8 cellular contexts compared by ENCODE assay signal in the genomic region with DNA sequence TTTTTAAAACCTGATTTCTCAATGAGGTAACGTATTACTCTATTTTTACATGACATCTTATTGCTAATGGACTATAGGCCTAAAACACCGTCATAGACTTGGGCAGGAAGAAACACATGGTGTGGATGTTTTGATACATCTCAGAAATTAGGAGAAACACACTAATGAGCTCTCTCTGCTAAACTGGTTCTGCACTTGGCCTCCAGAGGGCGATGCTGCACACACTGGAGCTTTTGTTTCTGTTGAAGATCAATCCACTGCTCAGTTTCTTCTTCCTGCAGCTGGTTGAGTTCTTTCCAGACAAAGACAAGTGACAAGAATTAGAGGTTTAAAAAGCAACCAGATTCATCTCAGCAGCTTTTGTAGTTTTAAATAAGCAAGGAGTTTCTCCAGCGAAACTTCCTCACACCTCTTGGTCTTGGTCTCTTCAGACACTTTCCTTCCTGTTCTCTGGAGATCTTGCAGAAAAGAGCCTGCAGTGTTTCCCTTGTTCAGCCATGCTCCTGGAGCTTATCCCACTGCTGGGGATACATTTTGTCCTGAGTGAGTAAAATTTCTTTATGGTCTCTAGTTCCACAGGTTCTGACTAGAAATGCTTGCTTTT.
DNase-seq lines count a peak whose midpoint lies in the region; ATAC-seq and TF ChIP-seq lines count a peak whose summit lies in the region.

No MANE protein-coding gene starts in this region.

- H3K27ac ChIP-seq in left lung = no peak overlapping the region

- TF ChIP-seq CTCF in astrocyte of the spinal cord (IDR thresholded peaks at IDR 0.05; ENCODE audit: low read depth, low read length) (peak; percentile 87), left lung (IDR thresholded peaks at IDR 0.05) (peak; percentile 56 to 67)

- intact Hi-C loops in left lung (cut with DNase I) = no loop called here

- ATAC-seq in HG02885 (IDR thresholded peaks at IDR 0.05; ENCODE audit: poor library complexity, unreplicated experiment) = peak; percentile 82
- peak; percentile 80 for ATAC-seq in left lung
- ATAC-seq in GM21423 (IDR thresholded peaks at IDR 0.05; ENCODE audit: unreplicated experiment) = no peak
- ATAC-seq in HG03439 (IDR thresholded peaks at IDR 0.05; ENCODE audit: unreplicated experiment) = no peak

- H3K4me1 ChIP-seq in left lung = no peaks in the 10 kb centered on the region

- H3K4me3 ChIP-seq in astrocyte of the spinal cord (ENCODE audit: low read depth, low read length) = no peak overlapping the region
- H3K4me3 ChIP-seq in left lung = no peak overlapping the region

- no peaks in the 10 kb centered on the region for H3K27me3 ChIP-seq in left lung

- H3K9me3 ChIP-seq in left lung = no peaks in the 10 kb centered on the region

- H3K36me3 ChIP-seq in left lung = no peaks in the 10 kb centered on the region

- in situ Hi-C loops in astrocyte of the spinal cord (cut with HindIII; ENCODE audit: low sequenced_read_pairs) = no loop called here

- DNase-seq in DMS53 treated with DMSO at 0.1 percent for 48 hours (lab: John Stamatoyannopoulos, UW; ENCODE audit: unreplicated experiment) (peak; percentile 0), T-helper 9 cell (peak; percentile 66), astrocyte of the spinal cord (ENCODE audit: low read depth, low spot score) (peak; percentile 27), left lung (peak in 1 of 2 donors; percentile 39)
- peak; percentile 52 for DNase-seq in stimulated activated CD8-positive, alpha-beta memory T cell treated with anti-CD3 and anti-CD28 coated beads, Interleukin-12 subunit alpha, Interleukin-12 subunit beta, amount 100 ng/mL, for 1 hour (ENCODE audit: low read depth)

Comparison
In these comparisons a context has a peak if more than half of its experiments do, and no peak if none do; other contexts are left out.
1. ATAC-seq: peak in HG02885 (single experiment) and left lung (single experiment); none in GM21423 (single experiment) and HG03439 (single experiment).